ENCODE assay signal across 1 cellular context in genomic region chr18:31634331-31634713, GRCh38.
TF ChIP-seq lines count a peak whose summit lies in the region.

No MANE protein-coding gene starts in this region.

TF ChIP-seq in WTC11, 78 proteins besides CTCF, POLR2A, EP300 and RAD21 (continued from another document):
- TF ChIP-seq ZNF532 (CRISPR knock-in tag; IDR thresholded peaks at IDR 0.05; ENCODE audit: borderline replicate concordance), result no peak
- no peak for TF ChIP-seq NR3C1 (CRISPR knock-in tag; conservative IDR thresholded peaks at IDR 0.05; ENCODE audit: low read depth)
- no peak for TF ChIP-seq ELF4 (CRISPR knock-in tag; IDR thresholded peaks at IDR 0.05; ENCODE audit: low read depth)
- TF ChIP-seq GABPB1 (CRISPR knock-in tag; IDR thresholded peaks at IDR 0.05), result no peak
- no peak for TF ChIP-seq TEAD4 (CRISPR knock-in tag; IDR thresholded peaks at IDR 0.05)
- TF ChIP-seq ZMAT4 (CRISPR knock-in tag; IDR thresholded peaks at IDR 0.05), result no peak
TF ChIP-seq in WTC11: peak in this region for 0.
